Comparison of ENCODE assay signal across 9 cellular contexts in the genomic region with DNA sequence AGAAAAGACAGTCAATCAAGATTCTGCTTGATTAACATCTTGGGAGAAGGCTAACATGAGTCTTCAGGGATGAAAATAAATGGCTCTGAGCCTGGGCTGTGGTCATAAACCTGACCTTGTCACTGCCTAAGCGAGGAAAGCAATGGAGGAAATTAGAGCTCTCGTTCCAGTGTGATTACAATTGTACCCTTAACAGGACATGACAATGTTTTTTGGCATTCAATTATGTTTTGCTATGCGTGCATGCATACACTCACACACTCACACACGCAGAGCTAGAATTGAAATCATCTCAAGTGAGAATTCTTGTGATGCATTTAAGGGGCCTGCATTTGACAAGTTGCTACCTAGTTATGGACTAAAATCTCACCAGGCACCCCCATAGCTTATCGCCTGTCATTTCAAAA. TPM values are rescaled to one million over a fixed set of nuclear protein-coding genes. Genes with fewer than 3 reads are reported as not detected.
DNase-seq lines count a peak whose midpoint lies in the region; ATAC-seq and TF ChIP-seq lines count a peak whose summit lies in the region.
"Had no signal": no experiment of that assay in that cellular context is flagged by ENCODE, and none has a peak within 500 bp of the region (broad histone marks: within the 10 kb centered on the region; RNA-seq: fewer than 3 reads in every experiment).

No MANE protein-coding gene starts in this region.

- no peaks in the 10 kb centered on the region for H3K36me3 ChIP-seq in CD8-positive, alpha-beta memory T cell (ENCODE audit: insufficient read depth, low read length)

- no peak for DNase-seq in CD8-positive, alpha-beta memory T cell
- DNase-seq in fibroblast of pulmonary artery (ENCODE audit: low read depth) (peak; percentile 69), ACHN (no peak), NCI-H1436 treated with DMSO at 0.1 percent for 48 hours (lab: John Stamatoyannopoulos, UW) (no peak), LoVo (ENCODE audit: low spot score) (no peak)

- H3K9me3 Mint-ChIP-seq in CD8-positive, alpha-beta memory T cell, result no peaks in the 10 kb centered on the region

- peaks cover 0 to 6% (median 2%) of the 10 kb centered on the region in 3 donors for H3K36me3 Mint-ChIP-seq in CD8-positive, alpha-beta memory T cell

- peaks cover 0 to 3% (median 0%) of the 10 kb centered on the region in 3 donors for H3K4me1 Mint-ChIP-seq in CD8-positive, alpha-beta memory T cell

- H3K4me3 ChIP-seq in CD8-positive, alpha-beta memory T cell (ENCODE audit: low read length), result peak overlapping the region; percentile 61
- no peak overlapping the region for H3K4me3 ChIP-seq in fibroblast of pulmonary artery (replicated peaks; ENCODE audit: low read depth, low read length)

- H3K27ac Mint-ChIP-seq in CD8-positive, alpha-beta memory T cell, result no peak overlapping the region

- no peaks in the 10 kb centered on the region for H3K27me3 ChIP-seq in CD8-positive, alpha-beta memory T cell (ENCODE audit: insufficient read depth, low read length, poor library complexity, severe bottlenecking)

- POLR2A ChIA-PET in CD8-positive, alpha-beta memory T cell (lab: Charles Lee), result interaction anchor here (0.6 to 3.4 kb wide), 21 partner anchors 11 to 1570 kb away, joined by 3 to 119 read pairs (median 7); a partner anchor contains a TSS

- H3K9me3 ChIP-seq in CD8-positive, alpha-beta memory T cell (ENCODE audit: low read length), result no peaks in the 10 kb centered on the region

- no peak overlapping the region for H3K4me3 Mint-ChIP-seq in CD8-positive, alpha-beta memory T cell

- TF ChIP-seq CTCF in fibroblast of pulmonary artery (IDR thresholded peaks at IDR 0.05; ENCODE audit: low read length, missing control alignments), result no peak

- no peaks in the 10 kb centered on the region for H3K27me3 Mint-ChIP-seq in CD8-positive, alpha-beta memory T cell

- in situ Hi-C loops in ACHN (cut with HindIII; ENCODE audit: low pct_ligation_motif_present, low pct_unique_long_range_greater_than_20kb, low sequenced_read_pairs), result no loop called here

- H3K27ac ChIP-seq in CD8-positive, alpha-beta memory T cell (ENCODE audit: low read depth, low read length), result peak overlapping the region; percentile 90

- CTCF ChIA-PET in CD8-positive, alpha-beta memory T cell (lab: Charles Lee), result interaction anchor here (0.7 to 4.4 kb wide), 33 partner anchors 9 to 209 kb away, joined by 3 to 124 read pairs (median 5); a partner anchor contains a TSS

- H3K4me1 ChIP-seq in CD8-positive, alpha-beta memory T cell (ENCODE audit: insufficient read depth, low read length), result peaks cover 61% of the 10 kb centered on the region

- ATAC-seq in GM21381 (IDR thresholded peaks at IDR 0.05; ENCODE audit: unreplicated experiment) (peak; percentile 8), HG03575 (IDR thresholded peaks at IDR 0.05; ENCODE audit: extremely low read depth, insufficient number of reproducible peaks, low FRiP score, unreplicated experiment) (peak; percentile 4), GM18519 (IDR thresholded peaks at IDR 0.05; ENCODE audit: low FRiP score, unreplicated experiment) (no peak)

RNA-seq across cellular contexts. Expression of a gene that starts 24.1 kb away (rescaled TPM):
- total RNA-seq in CD8-positive, alpha-beta memory T cell, result 1 to 10 TPM; 1.8 to 2.3 TPM
- 0.67 TPM for polyA plus RNA-seq in CD8-positive, alpha-beta memory T cell
- total RNA-seq: glomerular endothelial cell had no signal

RNA-seq across cellular contexts. Expression of a gene that starts 34.4 kb away (rescaled TPM):
- total RNA-seq in CD8-positive, alpha-beta memory T cell, result under 1 TPM in 1 of 2 experiments, not detected in 1; 0.13 TPM
- polyA plus RNA-seq in CD8-positive, alpha-beta memory T cell, result not detected
- total RNA-seq: glomerular endothelial cell had no signal
